Comparison of ENCODE assay signal across 1 cellular context in the genomic region with DNA sequence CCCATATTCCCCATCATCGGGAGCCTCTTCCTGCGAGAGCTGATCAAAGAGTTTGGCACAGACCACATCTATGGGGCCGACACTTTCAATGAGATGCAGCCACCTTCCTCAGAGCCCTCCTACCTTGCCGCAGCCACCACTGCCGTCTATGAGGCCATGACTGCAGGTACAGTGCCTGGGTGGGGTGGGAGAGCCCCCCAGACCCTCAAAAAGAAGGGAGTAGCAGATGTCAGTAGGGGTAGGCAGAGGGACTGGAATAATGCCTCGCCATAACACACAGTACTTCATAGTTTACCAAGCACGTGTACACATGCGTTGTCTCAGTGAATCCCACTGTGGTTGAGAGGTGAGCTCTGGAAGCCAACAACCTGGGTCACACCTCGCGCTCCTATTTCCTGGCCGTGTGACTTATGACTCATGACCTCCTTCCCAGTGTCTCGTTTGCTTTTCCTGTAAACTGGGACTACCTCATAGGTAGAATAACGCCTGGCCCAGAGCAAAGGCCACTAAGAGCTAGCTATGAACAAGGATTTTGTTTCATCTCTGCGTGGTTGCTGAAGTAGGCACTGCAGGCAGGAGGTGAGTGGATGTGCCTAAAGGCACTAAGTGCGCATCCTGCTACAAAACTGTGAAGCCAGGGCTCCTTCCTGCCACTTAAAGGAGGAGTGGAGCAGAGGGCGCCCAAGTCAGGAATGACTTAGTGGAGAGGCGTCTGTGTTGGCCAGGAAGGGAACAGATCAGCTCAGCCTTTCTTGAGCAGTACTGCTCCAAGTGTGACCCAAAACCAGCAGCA.
TF ChIP-seq lines count a peak whose summit lies in the region.

No MANE protein-coding gene starts in this region.

TF ChIP-seq in HepG2, 621 proteins besides CTCF, POLR2A, EP300 and RAD21 (continued from another document and continues in another):
- TF ChIP-seq, protein P1, sequence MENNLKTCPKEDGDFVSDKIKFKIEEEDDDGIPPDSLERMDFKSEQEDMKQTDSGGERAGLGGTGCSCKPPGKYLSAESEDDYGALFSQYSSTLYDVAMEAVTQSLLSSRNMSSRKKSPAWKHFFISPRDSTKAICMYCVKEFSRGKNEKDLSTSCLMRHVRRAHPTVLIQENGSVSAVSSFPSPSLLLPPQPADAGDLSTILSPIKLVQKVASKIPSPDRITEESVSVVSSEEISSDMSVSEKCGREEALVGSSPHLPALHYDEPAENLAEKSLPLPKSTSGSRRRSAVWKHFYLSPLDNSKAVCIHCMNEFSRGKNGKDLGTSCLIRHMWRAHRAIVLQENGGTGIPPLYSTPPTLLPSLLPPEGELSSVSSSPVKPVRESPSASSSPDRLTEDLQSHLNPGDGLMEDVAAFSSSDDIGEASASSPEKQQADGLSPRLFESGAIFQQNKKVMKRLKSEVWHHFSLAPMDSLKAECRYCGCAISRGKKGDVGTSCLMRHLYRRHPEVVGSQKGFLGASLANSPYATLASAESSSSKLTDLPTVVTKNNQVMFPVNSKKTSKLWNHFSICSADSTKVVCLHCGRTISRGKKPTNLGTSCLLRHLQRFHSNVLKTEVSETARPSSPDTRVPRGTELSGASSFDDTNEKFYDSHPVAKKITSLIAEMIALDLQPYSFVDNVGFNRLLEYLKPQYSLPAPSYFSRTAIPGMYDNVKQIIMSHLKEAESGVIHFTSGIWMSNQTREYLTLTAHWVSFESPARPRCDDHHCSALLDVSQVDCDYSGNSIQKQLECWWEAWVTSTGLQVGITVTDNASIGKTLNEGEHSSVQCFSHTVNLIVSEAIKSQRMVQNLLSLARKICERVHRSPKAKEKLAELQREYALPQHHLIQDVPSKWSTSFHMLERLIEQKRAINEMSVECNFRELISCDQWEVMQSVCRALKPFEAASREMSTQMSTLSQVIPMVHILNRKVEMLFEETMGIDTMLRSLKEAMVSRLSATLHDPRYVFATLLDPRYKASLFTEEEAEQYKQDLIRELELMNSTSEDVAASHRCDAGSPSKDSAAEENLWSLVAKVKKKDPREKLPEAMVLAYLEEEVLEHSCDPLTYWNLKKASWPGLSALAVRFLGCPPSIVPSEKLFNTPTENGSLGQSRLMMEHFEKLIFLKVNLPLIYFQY (CRISPR knock-in tag; IDR thresholded peaks at IDR 0.05; ENCODE audit: borderline replicate concordance): peak; percentile 89; the same call in 1 of the 2 replicates
- TF ChIP-seq ZNF441 (CRISPR knock-in tag; IDR thresholded peaks at IDR 0.05; ENCODE audit: borderline replicate concordance): peak; percentile 94
- peak; percentile 94 for TF ChIP-seq ZBTB20 (CRISPR knock-in tag; IDR thresholded peaks at IDR 0.05; ENCODE audit: borderline replicate concordance, low read depth)
- TF ChIP-seq ZNF563 (CRISPR knock-in tag; IDR thresholded peaks at IDR 0.05): peak; percentile 75; the same call in 1 of the 2 replicates
- TF ChIP-seq, protein P2, sequence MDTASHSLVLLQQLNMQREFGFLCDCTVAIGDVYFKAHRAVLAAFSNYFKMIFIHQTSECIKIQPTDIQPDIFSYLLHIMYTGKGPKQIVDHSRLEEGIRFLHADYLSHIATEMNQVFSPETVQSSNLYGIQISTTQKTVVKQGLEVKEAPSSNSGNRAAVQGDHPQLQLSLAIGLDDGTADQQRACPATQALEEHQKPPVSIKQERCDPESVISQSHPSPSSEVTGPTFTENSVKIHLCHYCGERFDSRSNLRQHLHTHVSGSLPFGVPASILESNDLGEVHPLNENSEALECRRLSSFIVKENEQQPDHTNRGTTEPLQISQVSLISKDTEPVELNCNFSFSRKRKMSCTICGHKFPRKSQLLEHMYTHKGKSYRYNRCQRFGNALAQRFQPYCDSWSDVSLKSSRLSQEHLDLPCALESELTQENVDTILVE (CRISPR knock-in tag; IDR thresholded peaks at IDR 0.05): peak; percentile 77
- TF ChIP-seq, protein P3, sequence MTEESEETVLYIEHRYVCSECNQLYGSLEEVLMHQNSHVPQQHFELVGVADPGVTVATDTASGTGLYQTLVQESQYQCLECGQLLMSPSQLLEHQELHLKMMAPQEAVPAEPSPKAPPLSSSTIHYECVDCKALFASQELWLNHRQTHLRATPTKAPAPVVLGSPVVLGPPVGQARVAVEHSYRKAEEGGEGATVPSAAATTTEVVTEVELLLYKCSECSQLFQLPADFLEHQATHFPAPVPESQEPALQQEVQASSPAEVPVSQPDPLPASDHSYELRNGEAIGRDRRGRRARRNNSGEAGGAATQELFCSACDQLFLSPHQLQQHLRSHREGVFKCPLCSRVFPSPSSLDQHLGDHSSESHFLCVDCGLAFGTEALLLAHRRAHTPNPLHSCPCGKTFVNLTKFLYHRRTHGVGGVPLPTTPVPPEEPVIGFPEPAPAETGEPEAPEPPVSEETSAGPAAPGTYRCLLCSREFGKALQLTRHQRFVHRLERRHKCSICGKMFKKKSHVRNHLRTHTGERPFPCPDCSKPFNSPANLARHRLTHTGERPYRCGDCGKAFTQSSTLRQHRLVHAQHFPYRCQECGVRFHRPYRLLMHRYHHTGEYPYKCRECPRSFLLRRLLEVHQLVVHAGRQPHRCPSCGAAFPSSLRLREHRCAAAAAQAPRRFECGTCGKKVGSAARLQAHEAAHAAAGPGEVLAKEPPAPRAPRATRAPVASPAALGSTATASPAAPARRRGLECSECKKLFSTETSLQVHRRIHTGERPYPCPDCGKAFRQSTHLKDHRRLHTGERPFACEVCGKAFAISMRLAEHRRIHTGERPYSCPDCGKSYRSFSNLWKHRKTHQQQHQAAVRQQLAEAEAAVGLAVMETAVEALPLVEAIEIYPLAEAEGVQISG (CRISPR knock-in tag; IDR thresholded peaks at IDR 0.05): peak; percentile 65
- TF ChIP-seq, protein P4, sequence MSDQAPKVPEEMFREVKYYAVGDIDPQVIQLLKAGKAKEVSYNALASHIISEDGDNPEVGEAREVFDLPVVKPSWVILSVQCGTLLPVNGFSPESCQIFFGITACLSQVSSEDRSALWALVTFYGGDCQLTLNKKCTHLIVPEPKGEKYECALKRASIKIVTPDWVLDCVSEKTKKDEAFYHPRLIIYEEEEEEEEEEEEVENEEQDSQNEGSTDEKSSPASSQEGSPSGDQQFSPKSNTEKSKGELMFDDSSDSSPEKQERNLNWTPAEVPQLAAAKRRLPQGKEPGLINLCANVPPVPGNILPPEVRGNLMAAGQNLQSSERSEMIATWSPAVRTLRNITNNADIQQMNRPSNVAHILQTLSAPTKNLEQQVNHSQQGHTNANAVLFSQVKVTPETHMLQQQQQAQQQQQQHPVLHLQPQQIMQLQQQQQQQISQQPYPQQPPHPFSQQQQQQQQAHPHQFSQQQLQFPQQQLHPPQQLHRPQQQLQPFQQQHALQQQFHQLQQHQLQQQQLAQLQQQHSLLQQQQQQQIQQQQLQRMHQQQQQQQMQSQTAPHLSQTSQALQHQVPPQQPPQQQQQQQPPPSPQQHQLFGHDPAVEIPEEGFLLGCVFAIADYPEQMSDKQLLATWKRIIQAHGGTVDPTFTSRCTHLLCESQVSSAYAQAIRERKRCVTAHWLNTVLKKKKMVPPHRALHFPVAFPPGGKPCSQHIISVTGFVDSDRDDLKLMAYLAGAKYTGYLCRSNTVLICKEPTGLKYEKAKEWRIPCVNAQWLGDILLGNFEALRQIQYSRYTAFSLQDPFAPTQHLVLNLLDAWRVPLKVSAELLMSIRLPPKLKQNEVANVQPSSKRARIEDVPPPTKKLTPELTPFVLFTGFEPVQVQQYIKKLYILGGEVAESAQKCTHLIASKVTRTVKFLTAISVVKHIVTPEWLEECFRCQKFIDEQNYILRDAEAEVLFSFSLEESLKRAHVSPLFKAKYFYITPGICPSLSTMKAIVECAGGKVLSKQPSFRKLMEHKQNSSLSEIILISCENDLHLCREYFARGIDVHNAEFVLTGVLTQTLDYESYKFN (CRISPR knock-in tag; conservative IDR thresholded peaks at IDR 0.05): peak; percentile 91
- TF ChIP-seq MXI1 (IDR thresholded peaks at IDR 0.05; ENCODE audit: borderline replicate concordance, low read depth, low read length): peak; percentile 84; the same call in 1 of the 3 replicates
- peak; percentile 84 for TF ChIP-seq JUND (CRISPR knock-in tag; IDR thresholded peaks at IDR 0.05)
- peak; percentile 14 for TF ChIP-seq MED8 (CRISPR knock-in tag; IDR thresholded peaks at IDR 0.05; ENCODE audit: insufficient replicate concordance)
- TF ChIP-seq KDM4B (CRISPR knock-in tag; IDR thresholded peaks at IDR 0.05): peak; percentile 28; the same call in 1 of the 2 replicates
- no peak for TF ChIP-seq PCBP2 (optimal IDR thresholded peaks at IDR 0.05; ENCODE audit: low read depth, low read length, poor library complexity, severe bottlenecking)
- TF ChIP-seq ZNF383 (CRISPR knock-in tag; IDR thresholded peaks at IDR 0.05; ENCODE audit: borderline replicate concordance): no peak
- TF ChIP-seq, protein P5, sequence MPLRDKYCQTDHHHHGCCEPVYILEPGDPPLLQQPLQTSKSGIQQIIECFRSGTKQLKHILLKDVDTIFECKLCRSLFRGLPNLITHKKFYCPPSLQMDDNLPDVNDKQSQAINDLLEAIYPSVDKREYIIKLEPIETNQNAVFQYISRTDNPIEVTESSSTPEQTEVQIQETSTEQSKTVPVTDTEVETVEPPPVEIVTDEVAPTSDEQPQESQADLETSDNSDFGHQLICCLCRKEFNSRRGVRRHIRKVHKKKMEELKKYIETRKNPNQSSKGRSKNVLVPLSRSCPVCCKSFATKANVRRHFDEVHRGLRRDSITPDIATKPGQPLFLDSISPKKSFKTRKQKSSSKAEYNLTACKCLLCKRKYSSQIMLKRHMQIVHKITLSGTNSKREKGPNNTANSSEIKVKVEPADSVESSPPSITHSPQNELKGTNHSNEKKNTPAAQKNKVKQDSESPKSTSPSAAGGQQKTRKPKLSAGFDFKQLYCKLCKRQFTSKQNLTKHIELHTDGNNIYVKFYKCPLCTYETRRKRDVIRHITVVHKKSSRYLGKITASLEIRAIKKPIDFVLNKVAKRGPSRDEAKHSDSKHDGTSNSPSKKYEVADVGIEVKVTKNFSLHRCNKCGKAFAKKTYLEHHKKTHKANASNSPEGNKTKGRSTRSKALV (CRISPR knock-in tag; IDR thresholded peaks at IDR 0.05): peak; percentile 93
- peak; percentile 40; the same call in 1 of the 2 replicates for TF ChIP-seq POLR2AphosphoS5 (IDR thresholded peaks at IDR 0.05; ENCODE audit: low read depth, low read length)
- TF ChIP-seq ZNF329 (CRISPR knock-in tag; IDR thresholded peaks at IDR 0.05; ENCODE audit: low read depth): no peak
- TF ChIP-seq, protein P6, sequence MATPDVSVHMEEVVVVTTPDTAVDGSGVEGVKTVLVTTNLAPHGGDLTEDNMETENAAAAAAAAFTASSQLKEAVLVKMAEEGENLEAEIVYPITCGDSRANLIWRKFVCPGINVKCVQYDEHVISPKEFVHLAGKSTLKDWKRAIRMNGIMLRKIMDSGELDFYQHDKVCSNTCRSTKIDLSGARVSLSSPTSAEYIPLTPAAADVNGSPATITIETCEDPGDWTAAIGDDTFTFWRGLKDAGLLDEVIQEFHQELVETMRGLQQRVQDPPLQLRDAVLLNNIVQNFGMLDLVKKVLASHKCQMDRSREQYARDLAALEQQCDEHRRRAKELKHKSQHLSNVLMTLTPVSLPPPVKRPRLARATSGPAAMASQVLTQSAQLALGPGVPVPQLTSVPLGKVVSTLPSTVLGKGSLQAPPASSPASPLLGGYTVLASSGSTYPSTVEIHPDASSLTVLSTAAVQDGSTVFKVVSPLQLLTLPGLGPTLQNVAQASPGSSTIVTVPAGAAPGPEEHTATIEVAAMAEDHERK (CRISPR knock-in tag; IDR thresholded peaks at IDR 0.05; ENCODE audit: low read depth): 0 out of 2 replicates have a peak, but pooled peaks have one; percentile 28
- TF ChIP-seq ZNF7 (CRISPR knock-in tag; IDR thresholded peaks at IDR 0.05): 0 out of 2 replicates have a peak, but pooled peaks have one; percentile 2
- TF ChIP-seq, protein P7, sequence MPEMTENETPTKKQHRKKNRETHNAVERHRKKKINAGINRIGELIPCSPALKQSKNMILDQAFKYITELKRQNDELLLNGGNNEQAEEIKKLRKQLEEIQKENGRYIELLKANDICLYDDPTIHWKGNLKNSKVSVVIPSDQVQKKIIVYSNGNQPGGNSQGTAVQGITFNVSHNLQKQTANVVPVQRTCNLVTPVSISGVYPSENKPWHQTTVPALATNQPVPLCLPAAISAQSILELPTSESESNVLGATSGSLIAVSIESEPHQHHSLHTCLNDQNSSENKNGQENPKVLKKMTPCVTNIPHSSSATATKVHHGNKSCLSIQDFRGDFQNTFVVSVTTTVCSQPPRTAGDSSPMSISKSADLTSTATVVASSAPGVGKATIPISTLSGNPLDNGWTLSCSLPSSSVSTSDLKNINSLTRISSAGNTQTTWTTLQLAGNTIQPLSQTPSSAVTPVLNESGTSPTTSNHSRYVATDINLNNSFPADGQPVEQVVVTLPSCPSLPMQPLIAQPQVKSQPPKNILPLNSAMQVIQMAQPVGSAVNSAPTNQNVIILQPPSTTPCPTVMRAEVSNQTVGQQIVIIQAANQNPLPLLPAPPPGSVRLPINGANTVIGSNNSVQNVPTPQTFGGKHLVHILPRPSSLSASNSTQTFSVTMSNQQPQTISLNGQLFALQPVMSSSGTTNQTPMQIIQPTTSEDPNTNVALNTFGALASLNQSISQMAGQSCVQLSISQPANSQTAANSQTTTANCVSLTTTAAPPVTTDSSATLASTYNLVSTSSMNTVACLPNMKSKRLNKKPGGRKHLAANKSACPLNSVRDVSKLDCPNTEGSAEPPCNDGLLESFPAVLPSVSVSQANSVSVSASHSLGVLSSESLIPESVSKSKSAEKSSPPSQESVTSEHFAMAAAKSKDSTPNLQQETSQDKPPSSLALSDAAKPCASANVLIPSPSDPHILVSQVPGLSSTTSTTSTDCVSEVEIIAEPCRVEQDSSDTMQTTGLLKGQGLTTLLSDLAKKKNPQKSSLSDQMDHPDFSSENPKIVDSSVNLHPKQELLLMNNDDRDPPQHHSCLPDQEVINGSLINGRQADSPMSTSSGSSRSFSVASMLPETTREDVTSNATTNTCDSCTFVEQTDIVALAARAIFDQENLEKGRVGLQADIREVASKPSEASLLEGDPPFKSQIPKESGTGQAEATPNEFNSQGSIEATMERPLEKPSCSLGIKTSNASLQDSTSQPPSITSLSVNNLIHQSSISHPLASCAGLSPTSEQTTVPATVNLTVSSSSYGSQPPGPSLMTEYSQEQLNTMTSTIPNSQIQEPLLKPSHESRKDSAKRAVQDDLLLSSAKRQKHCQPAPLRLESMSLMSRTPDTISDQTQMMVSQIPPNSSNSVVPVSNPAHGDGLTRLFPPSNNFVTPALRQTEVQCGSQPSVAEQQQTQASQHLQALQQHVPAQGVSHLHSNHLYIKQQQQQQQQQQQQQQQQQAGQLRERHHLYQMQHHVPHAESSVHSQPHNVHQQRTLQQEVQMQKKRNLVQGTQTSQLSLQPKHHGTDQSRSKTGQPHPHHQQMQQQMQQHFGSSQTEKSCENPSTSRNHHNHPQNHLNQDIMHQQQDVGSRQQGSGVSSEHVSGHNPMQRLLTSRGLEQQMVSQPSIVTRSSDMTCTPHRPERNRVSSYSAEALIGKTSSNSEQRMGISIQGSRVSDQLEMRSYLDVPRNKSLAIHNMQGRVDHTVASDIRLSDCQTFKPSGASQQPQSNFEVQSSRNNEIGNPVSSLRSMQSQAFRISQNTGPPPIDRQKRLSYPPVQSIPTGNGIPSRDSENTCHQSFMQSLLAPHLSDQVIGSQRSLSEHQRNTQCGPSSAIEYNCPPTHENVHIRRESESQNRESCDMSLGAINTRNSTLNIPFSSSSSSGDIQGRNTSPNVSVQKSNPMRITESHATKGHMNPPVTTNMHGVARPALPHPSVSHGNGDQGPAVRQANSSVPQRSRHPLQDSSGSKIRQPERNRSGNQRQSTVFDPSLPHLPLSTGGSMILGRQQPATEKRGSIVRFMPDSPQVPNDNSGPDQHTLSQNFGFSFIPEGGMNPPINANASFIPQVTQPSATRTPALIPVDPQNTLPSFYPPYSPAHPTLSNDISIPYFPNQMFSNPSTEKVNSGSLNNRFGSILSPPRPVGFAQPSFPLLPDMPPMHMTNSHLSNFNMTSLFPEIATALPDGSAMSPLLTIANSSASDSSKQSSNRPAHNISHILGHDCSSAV (CRISPR knock-in tag; IDR thresholded peaks at IDR 0.05; ENCODE audit: borderline replicate concordance): no peak
- peak; percentile 97 for TF ChIP-seq PPARG (CRISPR knock-in tag; conservative IDR thresholded peaks at IDR 0.05)
